In the genomic region with DNA sequence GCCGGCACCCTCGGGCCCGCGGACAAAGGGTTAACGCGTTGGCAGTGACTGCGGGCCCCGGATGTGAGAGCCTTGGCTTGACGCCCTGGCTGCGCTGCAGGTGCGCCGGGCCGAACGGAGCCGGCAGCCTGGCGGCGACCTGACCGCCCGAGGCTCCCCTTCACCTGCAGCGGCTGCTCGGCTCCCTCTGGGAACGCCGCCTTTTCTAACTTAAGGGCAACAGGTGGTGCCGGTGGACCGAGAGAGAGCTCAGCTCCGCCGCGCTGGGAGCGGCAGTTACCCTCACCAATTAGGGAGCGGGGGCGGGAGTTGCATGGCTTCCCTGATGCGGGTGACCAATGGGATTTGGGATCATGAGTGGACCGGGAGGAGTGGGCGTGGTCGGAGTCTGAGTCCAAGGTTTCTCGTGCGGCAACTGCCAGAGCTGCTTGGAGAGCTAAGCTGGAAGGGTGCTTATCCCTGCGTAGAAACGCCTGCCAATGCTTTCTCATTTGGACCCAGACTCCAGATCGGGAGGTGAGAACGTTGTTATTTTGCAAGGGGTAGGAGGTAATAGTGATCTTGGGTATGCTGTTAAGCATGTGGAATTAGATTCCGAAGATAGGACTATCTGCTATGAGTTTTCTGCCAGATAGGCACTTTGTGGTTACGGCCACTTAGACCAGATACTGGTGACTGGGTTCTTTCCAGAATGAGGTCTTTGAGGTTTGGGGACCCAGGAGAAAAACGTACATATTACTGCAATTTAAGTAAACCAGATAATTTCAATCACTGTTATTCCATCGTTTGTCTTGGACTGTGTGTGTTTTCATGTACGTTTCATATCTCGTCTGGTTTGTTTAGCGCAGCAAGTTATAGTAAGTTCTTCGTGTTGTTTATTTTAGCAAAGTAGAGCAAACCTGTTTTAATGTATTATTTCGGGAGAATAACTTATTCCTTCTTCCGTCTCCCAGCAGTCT, we compare ENCODE assay signal across 8 cellular contexts. TPM values are rescaled to one million over a fixed set of nuclear protein-coding genes. Genes with fewer than 3 reads are reported as not detected.
A peak's percentile ranks its signal among the peaks of the same experiment; 100 is the strongest.
DNase-seq lines count a peak whose midpoint lies in the region; ATAC-seq and TF ChIP-seq lines count a peak whose summit lies in the region.

Gene ARL4A (plus strand): TSS at position 421 of the 959 bp plus-strand sequence. CDS start 622 bp downstream, outside the sequence.

- H3K27ac ChIP-seq in ovary, result peak within 1 kb of the TSS; percentile 60 to 77
- peak within 1 kb of the TSS; percentile 89 for H3K27ac ChIP-seq in thymus (ENCODE audit: low read depth)

- H3K9ac ChIP-seq in adipocyte (ENCODE audit: low read length), result peak within 1 kb of the TSS; percentile 86

- TF ChIP-seq CTCF in GM10266 (IDR thresholded peaks at IDR 0.05; ENCODE audit: control insufficient read depth, insufficient read depth, low read depth, missing control alignments) (peak; percentile 43), ovary (IDR thresholded peaks at IDR 0.05) (no peak)

- peak within 1 kb of the TSS; percentile 85 for H3K4me3 ChIP-seq in adipocyte (ENCODE audit: low read length)
- peak within 1 kb of the TSS; percentile 81 for H3K4me3 ChIP-seq in ovary
- peak within 1 kb of the TSS; percentile 71 for H3K4me3 ChIP-seq in thymus (ENCODE audit: low read length)

- H3K27me3 ChIP-seq in adipocyte (replicated peaks; ENCODE audit: control insufficient read depth, insufficient read depth, low read length) (no peaks in the 10 kb centered on the region), ovary (no peaks in the 10 kb centered on the region), thymus (ENCODE audit: control insufficient read depth, insufficient read depth) (no peaks in the 10 kb centered on the region)

- WGBS in ovary, 3 donors, result 4 to 6% (median 4%) methylated on average over 40 to 51 of the region's 51 CpGs
- 5% methylated on average over 51 of the region's 51 CpGs for WGBS in thymus

- H3K4me1 ChIP-seq in adipocyte (ENCODE audit: control insufficient read depth, insufficient read depth, low read length), result peaks cover 22% of the 10 kb centered on the region
- no peaks in the 10 kb centered on the region for H3K4me1 ChIP-seq in ovary (ENCODE audit: insufficient read depth)
- H3K4me1 ChIP-seq in thymus (ENCODE audit: control insufficient read depth, insufficient read depth, low read length), result no peaks in the 10 kb centered on the region

- no peaks in the 10 kb centered on the region for H3K9me3 ChIP-seq in adipocyte (ENCODE audit: control insufficient read depth, low read length)
- no peaks in the 10 kb centered on the region for H3K9me3 ChIP-seq in ovary
- no peaks in the 10 kb centered on the region for H3K9me3 ChIP-seq in thymus (ENCODE audit: control insufficient read depth)

- H3K36me3 ChIP-seq in adipocyte (ENCODE audit: control insufficient read depth, insufficient read depth, low read length, severe bottlenecking) (no peaks in the 10 kb centered on the region), ovary (no peaks in the 10 kb centered on the region), thymus (ENCODE audit: control insufficient read depth, insufficient read depth) (no peaks in the 10 kb centered on the region)

- DNase-seq in GM10266 (ENCODE audit: extremely low spot score), result peak; percentile 88
- DNase-seq in NCI-H1105 treated with DMSO at 0.1 percent for 48 hours (lab: John Stamatoyannopoulos, UW), result peak; percentile 99
- DNase-seq in T follicular helper cell (ENCODE audit: low read depth), result peak; percentile 83
- peak; percentile 100 for DNase-seq in adipocyte (ENCODE audit: low read depth)
- peak; percentile 99 for DNase-seq in Right ventricle myocardium superior
- peak; percentile 94 to 99 (median 97) for DNase-seq in ovary

- TF ChIP-seq POLR2A in ovary (IDR thresholded peaks at IDR 0.05), result peak; percentile 50

- ATAC-seq in HG02642 (IDR thresholded peaks at IDR 0.05; ENCODE audit: poor library complexity, unreplicated experiment), result peak; percentile 87
- peak; percentile 95 for ATAC-seq in Right ventricle myocardium superior (ENCODE audit: poor library complexity)

- TF ChIP-seq EP300 in ovary (IDR thresholded peaks at IDR 0.05), result no peak

- intact Hi-C loops in Right ventricle myocardium superior (cut with DNase I) (loop anchor here (5.0 to 10.0 kb wide), 2 partner anchors 40 to 427 kb away; no protein-coding TSS in a partner anchor), ovary (cut with DNase I) (loop anchor here in 1 of 4 donors (10.0 kb wide), 1 partner anchor 577 kb away; no protein-coding TSS in a partner anchor)

RNA-seq across cellular contexts. Expression of gene ARL4A, which starts in this region (rescaled TPM):
- total RNA-seq in Right ventricle myocardium superior, result 10.9 TPM
- 10 to 100 TPM in 3 of 7 donors, 1 to 10 TPM in 4; 4.6 to 32.2 (median 9.5) TPM for total RNA-seq in ovary
- 10 to 100 TPM; 17.1 to 22.3 TPM for polyA plus RNA-seq in ovary
- 70.3 TPM for polyA plus RNA-seq in thymus

Comparison
In these comparisons a context has a peak if more than half of its experiments do, and no peak if none do; other contexts are left out.
1. Peak in every context shown above with its lines: DNase-seq, ATAC-seq, H3K4me3 ChIP-seq and H3K27ac ChIP-seq.